In genomic region chr4:152063301-152064235, GRCh38 we compare ENCODE assay signal across 8 cellular contexts.
A peak's percentile ranks its signal among the peaks of the same experiment; 100 is the strongest.
DNase-seq lines count a peak whose midpoint lies in the region; ATAC-seq and TF ChIP-seq lines count a peak whose summit lies in the region.

No MANE protein-coding gene starts in this region.

- H4K20me1 ChIP-seq in BLaER1 treated with 17β-estradiol and CSF1 and Interleukin-3, amounts not matched to agents 10 nM and 100 nM = no peaks in the 10 kb centered on the region
- no peaks in the 10 kb centered on the region for H4K20me1 ChIP-seq in osteoblast (ENCODE audit: insufficient read depth, low read length)

- no peak overlapping the region for H3K27ac Mint-ChIP-seq in stimulated activated naive B cell treated with anti-CD40 and anti-IgM and Interleukin-4, amounts not matched to agents 10 μg/mL and 1 μg/mL and 100 μg/mL, for 72 hours

- no peak for ATAC-seq in stimulated activated naive B cell treated with anti-CD40 and anti-IgM and Interleukin-4, amounts not matched to agents 10 μg/mL and 1 μg/mL and 100 μg/mL, for 72 hours (replicated peaks)
- no peak for ATAC-seq in HG03432 (IDR thresholded peaks at IDR 0.05; ENCODE audit: unreplicated experiment)

- peak overlapping the region in 3 of 11 experiments; percentile 28 to 53 (median 43); a peak in 4 of 22 replicates for H3K27ac ChIP-seq in BLaER1 treated with 17β-estradiol and CSF1 and Interleukin-3, amounts not matched to agents 10 nM and 100 nM
- H3K27ac ChIP-seq in left ventricle myocardium inferior (replicated peaks) (peak overlapping the region; percentile 36), osteoblast (ENCODE audit: low read depth, low read length) (no peak overlapping the region)

- no peak overlapping the region for H3K4me3 ChIP-seq in BLaER1 treated with 17β-estradiol and CSF1 and Interleukin-3, amounts not matched to agents 10 nM and 100 nM
- H3K4me3 ChIP-seq in left ventricle myocardium inferior (no peak overlapping the region), osteoblast (ENCODE audit: insufficient read depth, low read length) (no peak overlapping the region)

- no peaks in the 10 kb centered on the region for H3K36me3 Mint-ChIP-seq in stimulated activated naive B cell treated with anti-CD40 and anti-IgM and Interleukin-4, amounts not matched to agents 10 μg/mL and 1 μg/mL and 100 μg/mL, for 72 hours

- H3K27me3 Mint-ChIP-seq in stimulated activated naive B cell treated with anti-CD40 and anti-IgM and Interleukin-4, amounts not matched to agents 10 μg/mL and 1 μg/mL and 100 μg/mL, for 72 hours = no peaks in the 10 kb centered on the region

- no peaks in the 10 kb centered on the region for H3K9me3 Mint-ChIP-seq in stimulated activated naive B cell treated with anti-CD40 and anti-IgM and Interleukin-4, amounts not matched to agents 10 μg/mL and 1 μg/mL and 100 μg/mL, for 72 hours

- H2AFZ ChIP-seq in osteoblast (ENCODE audit: low read length) = no peak overlapping the region

- H3K36me3 ChIP-seq in BLaER1 treated with 17β-estradiol and CSF1 and Interleukin-3, amounts not matched to agents 10 nM and 100 nM = peaks cover 0 to 23% (median 9%) of the 10 kb centered on the region in 11 experiments; a peak in 10 of 22 replicates
- no peaks in the 10 kb centered on the region for H3K36me3 ChIP-seq in left ventricle myocardium inferior
- H3K36me3 ChIP-seq in osteoblast (ENCODE audit: insufficient read depth, low read length) = no peaks in the 10 kb centered on the region

- peaks cover 34 to 52% (median 43%) of the 10 kb centered on the region in 10 experiments for H3K4me1 ChIP-seq in BLaER1 treated with 17β-estradiol and CSF1 and Interleukin-3, amounts not matched to agents 10 nM and 100 nM
- H3K4me1 ChIP-seq in left ventricle myocardium inferior = peaks cover 23% of the 10 kb centered on the region
- H3K4me1 ChIP-seq in osteoblast (ENCODE audit: insufficient read depth, low read length) = no peaks in the 10 kb centered on the region

- no peak overlapping the region for H3K9ac ChIP-seq in BLaER1 treated with 17β-estradiol and CSF1 and Interleukin-3, amounts not matched to agents 10 nM and 100 nM

- no peaks in the 10 kb centered on the region for H3K79me2 ChIP-seq in osteoblast (ENCODE audit: insufficient read depth, low read length)

- peaks cover under 1 to 43% (median 24%) of the 10 kb centered on the region in 11 experiments; a peak in 18 of 22 replicates for H3K9me3 ChIP-seq in BLaER1 treated with 17β-estradiol and CSF1 and Interleukin-3, amounts not matched to agents 10 nM and 100 nM (replicated peaks in 1 of 11)
- H3K9me3 ChIP-seq in left ventricle myocardium inferior (replicated peaks) (no peaks in the 10 kb centered on the region), osteoblast (ENCODE audit: low read depth, low read length) (no peaks in the 10 kb centered on the region)

- H3K27me3 ChIP-seq in BLaER1 treated with 17β-estradiol and CSF1 and Interleukin-3, amounts not matched to agents 10 nM and 100 nM = no peaks in the 10 kb centered on the region
- no peaks in the 10 kb centered on the region for H3K27me3 ChIP-seq in left ventricle myocardium inferior (ENCODE audit: low read depth)
- H3K27me3 ChIP-seq in osteoblast (ENCODE audit: insufficient read depth, low read length) = no peaks in the 10 kb centered on the region

- intact Hi-C loops in left ventricle myocardium inferior (cut with micrococcal nuclease) = no loop called here

- TF ChIP-seq CTCF in left ventricle myocardium inferior (IDR thresholded peaks at IDR 0.05; ENCODE audit: borderline replicate concordance) (no peak), osteoblast (IDR thresholded peaks at IDR 0.05; ENCODE audit: extremely low read depth, low read depth, low read length) (no peak)

- no peak overlapping the region for H3K4me3 Mint-ChIP-seq in stimulated activated naive B cell treated with anti-CD40 and anti-IgM and Interleukin-4, amounts not matched to agents 10 μg/mL and 1 μg/mL and 100 μg/mL, for 72 hours

- H3K4me1 Mint-ChIP-seq in stimulated activated naive B cell treated with anti-CD40 and anti-IgM and Interleukin-4, amounts not matched to agents 10 μg/mL and 1 μg/mL and 100 μg/mL, for 72 hours = peaks cover 0 to 2% of the 10 kb centered on the region in 2 donors

- peak overlapping the region in 9 of 11 experiments; percentile 3 to 71 (median 68); a peak in 11 of 22 replicates for H3K4me2 ChIP-seq in BLaER1 treated with 17β-estradiol and CSF1 and Interleukin-3, amounts not matched to agents 10 nM and 100 nM
- H3K4me2 ChIP-seq in osteoblast (ENCODE audit: insufficient read depth, low read length) = no peak overlapping the region

- DNase-seq in NCI-H1092 treated with DMSO at 0.1 percent for 48 hours (lab: John Stamatoyannopoulos, UW) = peak; percentile 55
- DNase-seq in T-helper 9 cell = peak; percentile 45
- DNase-seq in left ventricle myocardium inferior = no peak
- no peak for DNase-seq in SW 1271 (lab: John Stamatoyannopoulos, UW)
- no peak for DNase-seq in osteoblast (ENCODE audit: insufficient read length, low spot score, missing footprints)
- DNase-seq in stimulated activated naive B cell treated with anti-CD40 and anti-IgM and Interleukin-4, amounts not matched to agents 10 μg/mL and 1 μg/mL and 100 μg/mL, for 72 hours = no peak

Comparison
In these comparisons a context has a peak if more than half of its experiments do, and no peak if none do; other contexts are left out.
1. DNase-seq: peak in NCI-H1092 treated with DMSO at 0.1 percent for 48 hours (single experiment) and T-helper 9 cell (single experiment); none in left ventricle myocardium inferior (single experiment), SW 1271 (0 of 2), osteoblast (single experiment) and stimulated activated naive B cell treated with anti-CD40 and anti-IgM and Interleukin-4, amounts not matched to agents 10 μg/mL and 1 μg/mL and 100 μg/mL, for 72 hours (single experiment).